10 cellular contexts compared by ENCODE assay signal in genomic region chr12:2064078-2064507, GRCh38. TPM values are rescaled to one million over a fixed set of nuclear protein-coding genes. Genes with fewer than 3 reads are reported as not detected.
DNase-seq lines count a peak whose midpoint lies in the region; ATAC-seq and TF ChIP-seq lines count a peak whose summit lies in the region.
"Had no signal": no experiment of that assay in that cellular context is flagged by ENCODE, and none has a peak within 500 bp of the region (broad histone marks: within the 10 kb centered on the region; RNA-seq: fewer than 3 reads in every experiment).

No MANE protein-coding gene starts in this region.

- peak overlapping the region; percentile 19 to 82 (median 78) for H3K4me3 Mint-ChIP-seq in CD8-positive, alpha-beta memory T cell
- peak overlapping the region; percentile 51 for H3K4me3 Mint-ChIP-seq in natural killer cell treated with Interleukin-12 subunit alpha and Interleukin-12 subunit beta and Interleukin-15 and Interleukin-18, amount 100 ng/mL, for 72 hours

- intact Hi-C loops in ascending aorta (cut with DNase I): no loop called here

- peaks cover 10 to 29% of the 10 kb centered on the region in 2 donors for H3K27me3 Mint-ChIP-seq in CD8-positive, alpha-beta memory T cell
- peaks cover 14 to 23% of the 10 kb centered on the region in 2 donors for H3K27me3 Mint-ChIP-seq in natural killer cell treated with Interleukin-12 subunit alpha and Interleukin-12 subunit beta and Interleukin-15 and Interleukin-18, amount 100 ng/mL, for 72 hours

- CTCF ChIA-PET in CD8-positive, alpha-beta memory T cell (lab: Charles Lee): interaction anchor here (1.5 kb wide), 1 partner anchor 30 kb away, joined by 4 read pairs; no protein-coding TSS in a partner anchor

- DNase-seq in CD8-positive, alpha-beta memory T cell: peak in 1 of 5 donors; percentile 14
- no peak for DNase-seq in ascending aorta (ENCODE audit: low spot score in 2 of 2)
- DNase-seq in natural killer cell treated with Interleukin-12 subunit alpha and Interleukin-12 subunit beta and Interleukin-15 and Interleukin-18, amount 100 ng/mL, for 72 hours (ENCODE audit: low spot score): no peak
- DNase-seq in NCI-H1930 (lab: John Stamatoyannopoulos, UW): no peak
- DNase-seq in anterior cingulate cortex (lab: John Stamatoyannopoulos, UW): no peak
- no peak for DNase-seq in NCI-H187 (lab: John Stamatoyannopoulos, UW)
- DNase-seq in germinal center (ENCODE audit: low spot score): no peak
- DNase-seq: testis had no signal

- H3K4me1 ChIP-seq in CD8-positive, alpha-beta memory T cell (ENCODE audit: insufficient read depth, low read length): peaks cover 12% of the 10 kb centered on the region
- H3K4me1 ChIP-seq in Loucy (ENCODE audit: insufficient read depth, low read length, poor library complexity, severe bottlenecking) (peaks cover 7% of the 10 kb centered on the region), ascending aorta (peaks cover 10 to 41% of the 10 kb centered on the region in 2 donors)
- H3K4me1 ChIP-seq: testis had no signal

- ATAC-seq in natural killer cell treated with Interleukin-12 subunit alpha and Interleukin-12 subunit beta and Interleukin-15 and Interleukin-18, amount 100 ng/mL, for 72 hours: peak; percentile 68 to 74

- peak overlapping the region; percentile 23 for H3K4me3 ChIP-seq in CD8-positive, alpha-beta memory T cell (ENCODE audit: low read length)
- peak overlapping the region; percentile 52 for H3K4me3 ChIP-seq in Loucy (ENCODE audit: low read length, poor library complexity, severe bottlenecking)
- H3K4me3 ChIP-seq in ascending aorta: peak overlapping the region; percentile 28 to 49
- H3K4me3 ChIP-seq: testis had no signal

- POLR2A ChIA-PET in CD8-positive, alpha-beta memory T cell (lab: Charles Lee): no interaction called here

- peaks cover 10 to 16% (median 13%) of the 10 kb centered on the region in 3 donors for H3K4me1 Mint-ChIP-seq in CD8-positive, alpha-beta memory T cell
- H3K4me1 Mint-ChIP-seq in natural killer cell treated with Interleukin-12 subunit alpha and Interleukin-12 subunit beta and Interleukin-15 and Interleukin-18, amount 100 ng/mL, for 72 hours (ENCODE audit: low read depth in 2 of 2): peaks cover 8 to 14% of the 10 kb centered on the region in 2 donors

- peak overlapping the region; percentile 2 for H3K9ac ChIP-seq in Loucy (ENCODE audit: low read depth, low read length, poor library complexity, severe bottlenecking)

- H3K27ac Mint-ChIP-seq in CD8-positive, alpha-beta memory T cell: peak overlapping the region; percentile 25 to 93 (median 85)
- peak overlapping the region; percentile 66 to 74 for H3K27ac Mint-ChIP-seq in natural killer cell treated with Interleukin-12 subunit alpha and Interleukin-12 subunit beta and Interleukin-15 and Interleukin-18, amount 100 ng/mL, for 72 hours

- peak overlapping the region; percentile 40 for H3K27ac ChIP-seq in CD8-positive, alpha-beta memory T cell (ENCODE audit: low read depth, low read length)
- H3K27ac ChIP-seq in ascending aorta: peak overlapping the region; percentile 82 to 83
- H3K27ac ChIP-seq: testis had no signal

- H3K9me3 ChIP-seq in CD8-positive, alpha-beta memory T cell (ENCODE audit: low read length): no peaks in the 10 kb centered on the region
- H3K9me3 ChIP-seq in Loucy (ENCODE audit: insufficient read depth, low read depth, low read length): 0 out of 2 replicates have a peak, but pooled peaks cover 3% of the 10 kb centered on the region
- no peaks in the 10 kb centered on the region for H3K9me3 ChIP-seq in ascending aorta
- H3K9me3 ChIP-seq: testis had no signal

- H3K4me2 ChIP-seq in Loucy (ENCODE audit: low read depth, low read length, poor library complexity, severe bottlenecking): peak overlapping the region; percentile 59

- no peaks in the 10 kb centered on the region for H3F3A ChIP-seq in Loucy (ENCODE audit: low read depth)

- no peaks in the 10 kb centered on the region for H3K36me3 ChIP-seq in CD8-positive, alpha-beta memory T cell (ENCODE audit: insufficient read depth, low read length)
- H3K36me3 ChIP-seq in Loucy (ENCODE audit: insufficient read depth, low read length) (no peaks in the 10 kb centered on the region), ascending aorta (no peaks in the 10 kb centered on the region)

- H3K36me3 Mint-ChIP-seq in CD8-positive, alpha-beta memory T cell: peaks cover 0 to under 1% (median 0%) of the 10 kb centered on the region in 3 donors
- H3K36me3 Mint-ChIP-seq in natural killer cell treated with Interleukin-12 subunit alpha and Interleukin-12 subunit beta and Interleukin-15 and Interleukin-18, amount 100 ng/mL, for 72 hours: no peaks in the 10 kb centered on the region

- no peaks in the 10 kb centered on the region for H4K20me1 ChIP-seq in Loucy (ENCODE audit: insufficient read depth, low read length, poor library complexity, severe bottlenecking)

- peaks cover 0 to 2% (median 0%) of the 10 kb centered on the region in 5 donors for H3K9me3 Mint-ChIP-seq in CD8-positive, alpha-beta memory T cell
- peaks cover under 1% of the 10 kb centered on the region for H3K9me3 Mint-ChIP-seq in natural killer cell treated with Interleukin-12 subunit alpha and Interleukin-12 subunit beta and Interleukin-15 and Interleukin-18, amount 100 ng/mL, for 72 hours

- TF ChIP-seq CTCF in Loucy (conservative IDR thresholded peaks at IDR 0.05; ENCODE audit: low read length) (no peak), ascending aorta (IDR thresholded peaks at IDR 0.05) (no peak)

- no peaks in the 10 kb centered on the region for H3K79me2 ChIP-seq in Loucy (ENCODE audit: insufficient read depth, low read length)

- H3K27me3 ChIP-seq in CD8-positive, alpha-beta memory T cell (ENCODE audit: insufficient read depth, low read length, poor library complexity, severe bottlenecking): no peaks in the 10 kb centered on the region
- H3K27me3 ChIP-seq in Loucy (ENCODE audit: insufficient read depth, low read length, poor library complexity, severe bottlenecking) (no peaks in the 10 kb centered on the region), ascending aorta (no peaks in the 10 kb centered on the region)
- H3K27me3 ChIP-seq: testis had no signal

- H3K9me2 ChIP-seq in Loucy (replicated peaks; ENCODE audit: low read depth, low read length): no peaks in the 10 kb centered on the region

- peak overlapping the region; percentile 78 for H2AFZ ChIP-seq in Loucy (ENCODE audit: low read length)

RNA-seq across cellular contexts. Expression of gene CACNA1C, which starts 11.3 kb away (rescaled TPM):
- under 1 TPM; 0.04 TPM for total RNA-seq in CD8-positive, alpha-beta memory T cell
- 0.10 TPM for polyA plus RNA-seq in CD8-positive, alpha-beta memory T cell
- 102 TPM for total RNA-seq in ascending aorta
- total RNA-seq in natural killer cell treated with Interleukin-12 subunit alpha and Interleukin-12 subunit beta and Interleukin-15 and Interleukin-18, amount 100 ng/mL, for 72 hours: under 1 TPM in 1 of 2 donors, not detected in 1; 0.06 TPM
- total RNA-seq: myocyte had no signal

RNA-seq across cellular contexts. Expression of gene DCP1B, which starts 59.8 kb away (rescaled TPM):
- total RNA-seq in CD8-positive, alpha-beta memory T cell: 10 to 100 TPM; 13.9 to 16.7 TPM
- polyA plus RNA-seq in CD8-positive, alpha-beta memory T cell: 26.0 TPM
- 23.3 TPM for total RNA-seq in ascending aorta
- 10 to 100 TPM; 11.3 TPM for total RNA-seq in natural killer cell treated with Interleukin-12 subunit alpha and Interleukin-12 subunit beta and Interleukin-15 and Interleukin-18, amount 100 ng/mL, for 72 hours

Comparison
In these comparisons a context has a peak if more than half of its experiments do, and no peak if none do; other contexts are left out.
1. RNA of gene CACNA1C, which starts 11.3 kb away (total RNA-seq): 102 TPM in ascending aorta (single experiment); 0.06 TPM in natural killer cell treated with Interleukin-12 subunit alpha and Interleukin-12 subunit beta and Interleukin-15 and Interleukin-18, amount 100 ng/mL, for 72 hours and 0.04 TPM in CD8-positive, alpha-beta memory T cell; every median in the first group is over 10 times any median in the second.
2. Peak in every context shown above with its lines, with median percentiles within 50 percentile points of each other: H3K4me3 ChIP-seq.